Comparison of ENCODE assay signal across 10 cellular contexts in the genomic region with DNA sequence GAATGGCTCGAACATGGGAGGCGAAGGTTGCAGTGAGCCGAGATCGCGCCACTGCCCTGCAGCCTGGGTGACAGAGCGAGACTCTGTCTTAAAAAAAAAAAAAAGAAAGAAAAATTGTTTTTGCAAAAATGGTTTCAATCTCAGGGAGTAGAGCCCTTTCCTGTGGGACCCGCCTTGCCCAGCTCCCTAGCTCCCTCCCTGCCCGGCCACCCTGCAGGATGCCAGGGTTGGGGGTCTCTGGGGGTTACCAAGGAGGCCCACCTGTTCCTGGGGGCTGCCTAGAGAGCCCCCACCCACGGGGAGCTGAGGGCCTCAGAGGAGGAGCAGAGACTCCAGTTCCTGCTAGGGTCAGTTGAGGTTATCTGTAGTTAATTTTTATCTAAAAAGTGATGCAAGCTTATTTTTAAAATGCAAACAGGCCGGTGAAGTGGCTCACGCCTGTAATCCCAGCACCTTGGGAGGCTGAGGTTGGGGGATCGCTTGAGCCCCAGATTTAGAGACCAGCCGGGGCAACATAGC. TPM values are rescaled to one million over a fixed set of nuclear protein-coding genes. Genes with fewer than 3 reads are reported as not detected.
DNase-seq lines count a peak whose midpoint lies in the region; ATAC-seq and TF ChIP-seq lines count a peak whose summit lies in the region.
"Had no signal": no experiment of that assay in that cellular context is flagged by ENCODE, and none has a peak within 500 bp of the region (broad histone marks: within the 10 kb centered on the region; RNA-seq: fewer than 3 reads in every experiment).

No MANE protein-coding gene starts in this region.

- peaks cover 17% of the 10 kb centered on the region for H3K4me1 ChIP-seq in PC-3 (ENCODE audit: insufficient read depth, low read length)
- H3K4me1 ChIP-seq in mucosa of stomach (ENCODE audit: control insufficient read depth, insufficient read depth, low read length): peaks cover 30% of the 10 kb centered on the region
- H3K4me1 ChIP-seq in prostate gland (replicated peaks): no peaks in the 10 kb centered on the region
- H3K4me1 ChIP-seq in effector memory CD4-positive, alpha-beta T cell (ENCODE audit: control insufficient read depth, insufficient read depth, low read length, poor library complexity, severe bottlenecking): no peaks in the 10 kb centered on the region
- peaks cover 22% of the 10 kb centered on the region for H3K4me1 ChIP-seq in PC-9 (replicated peaks; ENCODE audit: insufficient read depth)

- H3K4me3 ChIP-seq in PC-3 (ENCODE audit: low read length): no peak overlapping the region
- peak overlapping the region; percentile 1 for H3K4me3 ChIP-seq in mucosa of stomach (ENCODE audit: low read length)
- no peak overlapping the region for H3K4me3 ChIP-seq in prostate gland
- H3K4me3 ChIP-seq in effector memory CD4-positive, alpha-beta T cell (ENCODE audit: insufficient read depth, low read depth, low read length, poor library complexity, severe bottlenecking): no peak overlapping the region
- no peak overlapping the region for H3K4me3 ChIP-seq in PC-9

- WGBS in prostate gland: 80% methylated on average over 13 of the region's 13 CpGs

- H3K36me3 ChIP-seq in PC-3 (ENCODE audit: low read depth, low read length) (no peaks in the 10 kb centered on the region), mucosa of stomach (ENCODE audit: control insufficient read depth, insufficient read depth, low read length) (no peaks in the 10 kb centered on the region), prostate gland (no peaks in the 10 kb centered on the region), PC-9 (ENCODE audit: low read depth) (no peaks in the 10 kb centered on the region)
- no peaks in the 10 kb centered on the region for H3K36me3 ChIP-seq in effector memory CD4-positive, alpha-beta T cell (ENCODE audit: control insufficient read depth, insufficient read depth, low read length)

- H3K27ac ChIP-seq in PC-3 (ENCODE audit: low read length) (peak overlapping the region; percentile 65), prostate gland (no peak overlapping the region), PC-9 (no peak overlapping the region)
- no peak overlapping the region for H3K27ac ChIP-seq in effector memory CD4-positive, alpha-beta T cell (ENCODE audit: insufficient read depth, low read length, poor library complexity, severe bottlenecking)

- H3F3A ChIP-seq in PC-3 (ENCODE audit: low read length, unreplicated experiment): no peaks in the 10 kb centered on the region
- peaks cover 14% of the 10 kb centered on the region; the same call in 1 of the 2 replicates for H3F3A ChIP-seq in PC-9 (ENCODE audit: insufficient read depth, low read depth)

- no peaks in the 10 kb centered on the region for H3K79me2 ChIP-seq in PC-3 (ENCODE audit: low read length)
- H3K79me2 ChIP-seq in PC-9 (ENCODE audit: low read depth): no peaks in the 10 kb centered on the region

- CTCF ChIA-PET in PC-3 (lab: Charles Lee) (no interaction called here), PC-9 (lab: Charles Lee) (no interaction called here)

- H3K9ac ChIP-seq in PC-3 (ENCODE audit: low read length): no peak overlapping the region
- peak overlapping the region; percentile 55 for H3K9ac ChIP-seq in mucosa of stomach (ENCODE audit: low read length)

- H3K9me3 ChIP-seq in PC-3 (ENCODE audit: low read length) (no peaks in the 10 kb centered on the region), mucosa of stomach (ENCODE audit: control insufficient read depth, low read length) (no peaks in the 10 kb centered on the region), prostate gland (no peaks in the 10 kb centered on the region), PC-9 (ENCODE audit: insufficient read depth, low read depth) (no peaks in the 10 kb centered on the region)
- H3K9me3 ChIP-seq in effector memory CD4-positive, alpha-beta T cell (ENCODE audit: control insufficient read depth, low read length): no peaks in the 10 kb centered on the region

- POLR2A ChIA-PET in PC-3 (lab: Charles Lee; ENCODE audit: unreplicated experiment) (no interaction called here), PC-9 (lab: Charles Lee; ENCODE audit: unreplicated experiment) (no interaction called here)

- no TSS peak for BruUV-seq in PC-3 (replicated peaks; lab: Mats Ljungman, UMichigan)
- BruUV-seq in PC-9 (replicated peaks; lab: Mats Ljungman, UMichigan): no TSS peak

- TF ChIP-seq CTCF in PC-3 (conservative IDR thresholded peaks at IDR 0.05; ENCODE audit: low read depth, low read length): no peak
- no peak for TF ChIP-seq CTCF in prostate gland (IDR thresholded peaks at IDR 0.05)
- no peak for TF ChIP-seq CTCF in PC-9 (conservative IDR thresholded peaks at IDR 0.05)

- H4K20me1 ChIP-seq in PC-3 (ENCODE audit: low read length) (no peaks in the 10 kb centered on the region), PC-9 (ENCODE audit: insufficient read depth) (no peaks in the 10 kb centered on the region)

- intact Hi-C loops in PC-3 (cut with micrococcal nuclease): no loop called here
- intact Hi-C loops in prostate gland (cut with DNase I): no loop called here
- intact Hi-C loops in PC-9 (cut with micrococcal nuclease; ENCODE audit: unreplicated experiment): no loop called here

- TF ChIP-seq POLR2A in prostate gland (IDR thresholded peaks at IDR 0.05): no peak

- H2AFZ ChIP-seq in PC-3 (ENCODE audit: low read length) (no peak overlapping the region), PC-9 (no peak overlapping the region)

- H3K27me3 ChIP-seq in PC-3 (ENCODE audit: low read length) (no peaks in the 10 kb centered on the region), mucosa of stomach (ENCODE audit: control insufficient read depth, insufficient read depth, low read length) (no peaks in the 10 kb centered on the region), prostate gland (replicated peaks; ENCODE audit: insufficient read depth) (no peaks in the 10 kb centered on the region), PC-9 (ENCODE audit: insufficient read depth, low read depth) (no peaks in the 10 kb centered on the region)
- no peaks in the 10 kb centered on the region for H3K27me3 ChIP-seq in effector memory CD4-positive, alpha-beta T cell (replicated peaks; ENCODE audit: control insufficient read depth, insufficient read depth, low read length, poor library complexity, severe bottlenecking)

- no peak for DNase-seq in PC-3
- no peak for DNase-seq in stimulated activated CD4-positive, alpha-beta T cell treated with anti-CD3 and anti-CD28 coated beads, Interleukin-4, amount 100 ng/mL, for 24 hours
- no peak for DNase-seq in prostate gland (ENCODE audit: low spot score)
- DNase-seq in effector memory CD4-positive, alpha-beta T cell: no peak
- DNase-seq in PC-9: no peak
- DNase-seq: stimulated activated CD4-positive, alpha-beta T cell treated with anti-CD3 and anti-CD28 coated beads, Interleukin-4, amount 100 ng/mL, for 1 hour had no signal

- H3K4me2 ChIP-seq in PC-3 (ENCODE audit: low read length) (no peak overlapping the region), PC-9 (no peak overlapping the region)

- H3K9me2 ChIP-seq in PC-3 (replicated peaks; ENCODE audit: low read length) (no peaks in the 10 kb centered on the region), PC-9 (ENCODE audit: insufficient read depth) (no peaks in the 10 kb centered on the region)

- ATAC-seq in GM18909 (IDR thresholded peaks at IDR 0.05; ENCODE audit: poor library complexity, unreplicated experiment) (peak; percentile 91), HG02588 (IDR thresholded peaks at IDR 0.05; ENCODE audit: unreplicated experiment) (peak; percentile 70), PC-3 (no peak)
- ATAC-seq: activated T-helper 17 cell treated with anti-CD3 and anti-CD28 coated beads, Interleukin-2, amount 50 U/mL, for 72 hours had no signal

RNA-seq across cellular contexts. Expression of a gene that starts 18.7 kb away (rescaled TPM):
- total RNA-seq in PC-3 (2014; rRNA removed) (25.7 and 31.2 TPM in 2 replicates), prostate gland (10 to 100 TPM; 12.9 to 20.8 TPM), PC-9 (2021) (8.7 and 9.0 TPM in 2 replicates)

RNA-seq across cellular contexts. Expression of a gene that starts 56.1 kb away (rescaled TPM):
- total RNA-seq in PC-3 (2014; rRNA removed) (38.8 and 49.0 TPM in 2 replicates), prostate gland (10 to 100 TPM; 43.9 to 69.6 TPM), PC-9 (2021) (43.5 and 47.0 TPM in 2 replicates)
